ENCODE assay signal across 8 cellular contexts in genomic region chr7:143289421-143289820, GRCh38. TPM values are rescaled to one million over a fixed set of nuclear protein-coding genes. Genes with fewer than 3 reads are reported as not detected.
DNase-seq lines count a peak whose midpoint lies in the region; ATAC-seq, FAIRE-seq and TF ChIP-seq lines count a peak whose summit lies in the region.

No MANE protein-coding gene starts in this region.

- H3K4me2 ChIP-seq in keratinocyte (ENCODE audit: control insufficient read depth, extremely low read depth, insufficient read depth, low read depth, low read length) = peak overlapping the region; percentile 92

- CTCF ChIA-PET in activated CD4-positive, alpha-beta memory T cell treated with anti-CD3 and anti-CD28 coated beads, Interleukin-2, amount 10 ng/mL, durations not matched to agents 7 days and 5 days (lab: Charles Lee) = interaction anchor here (0.7 to 14.0 kb wide), 5 partner anchors 10 to 56 kb away, joined by 3 to 250 read pairs (median 6); partner anchors contain the start of gene GSTK1

- intact Hi-C loops in left ventricle myocardium inferior (cut with micrococcal nuclease) (no loop called here), Right ventricle myocardium inferior (cut with DNase I) (loop anchor here (5.0 kb wide), 1 partner anchor 47 kb away; no protein-coding TSS in a partner anchor), upper lobe of right lung (cut with DNase I) (no loop called here)

- H3K36me3 ChIP-seq in left ventricle myocardium inferior (peaks cover 32% of the 10 kb centered on the region), keratinocyte (ENCODE audit: control insufficient read depth in 2 of 2, extremely low read depth in 1 of 2, insufficient read depth in 2 of 2, low read length in 2 of 2) (peaks cover 15 to 29% of the 10 kb centered on the region in 2 experiments), upper lobe of right lung (peaks cover 28% of the 10 kb centered on the region)

- peaks cover 1% of the 10 kb centered on the region for H3K9me1 ChIP-seq in keratinocyte (ENCODE audit: control insufficient read depth, extremely low read depth, insufficient read depth, low read length)

- no peak for ATAC-seq in Right ventricle myocardium inferior
- no peak for ATAC-seq in upper lobe of right lung

- DNase-seq in left ventricle myocardium inferior (no peak), Right ventricle myocardium inferior (ENCODE audit: missing footprints) (no peak), keratinocyte (ENCODE audit: low read depth, low spot score) (no peak), upper lobe of right lung (no peak), foreskin melanocyte (no peak), DMS153 (lab: John Stamatoyannopoulos, UW) (no peak), glomerular visceral epithelial cell (ENCODE audit: extremely low spot score) (no peak)
- DNase-seq in activated CD4-positive, alpha-beta memory T cell treated with anti-CD3 and anti-CD28 coated beads, Interleukin-2, amount 10 ng/mL, durations not matched to agents 7 days and 5 days = no peak

- no peaks in the 10 kb centered on the region for H4K20me1 ChIP-seq in keratinocyte (ENCODE audit: control insufficient read depth, extremely low read depth, insufficient read depth, low read length)

- H3K79me2 ChIP-seq in keratinocyte (ENCODE audit: control insufficient read depth, insufficient read depth, low read length) = peaks cover 33% of the 10 kb centered on the region

- H2AFZ ChIP-seq in keratinocyte (ENCODE audit: control insufficient read depth, low read length) = no peak overlapping the region

- peaks cover 62% of the 10 kb centered on the region for H3K36me3 Mint-ChIP-seq in activated CD4-positive, alpha-beta memory T cell treated with anti-CD3 and anti-CD28 coated beads, Interleukin-2, amount 10 ng/mL, durations not matched to agents 7 days and 5 days (ENCODE audit: low read depth)

- peaks cover 7% of the 10 kb centered on the region for H3K9me3 Mint-ChIP-seq in activated CD4-positive, alpha-beta memory T cell treated with anti-CD3 and anti-CD28 coated beads, Interleukin-2, amount 10 ng/mL, durations not matched to agents 7 days and 5 days

- peaks cover 62% of the 10 kb centered on the region for H3K4me1 ChIP-seq in left ventricle myocardium inferior
- peaks cover 35% of the 10 kb centered on the region for H3K4me1 ChIP-seq in keratinocyte (ENCODE audit: control insufficient read depth, extremely low read depth, insufficient read depth, low read length)
- H3K4me1 ChIP-seq in upper lobe of right lung = peaks cover 32% of the 10 kb centered on the region

- H3K9ac ChIP-seq in keratinocyte (ENCODE audit: control insufficient read depth, extremely low read depth, insufficient read depth, low read length) = peak overlapping the region; percentile 94

- H3K27me3 Mint-ChIP-seq in activated CD4-positive, alpha-beta memory T cell treated with anti-CD3 and anti-CD28 coated beads, Interleukin-2, amount 10 ng/mL, durations not matched to agents 7 days and 5 days = no peaks in the 10 kb centered on the region

- peaks cover 54% of the 10 kb centered on the region for H3K4me1 Mint-ChIP-seq in activated CD4-positive, alpha-beta memory T cell treated with anti-CD3 and anti-CD28 coated beads, Interleukin-2, amount 10 ng/mL, durations not matched to agents 7 days and 5 days

- H3K4me3 ChIP-seq in left ventricle myocardium inferior (peak overlapping the region; percentile 94), keratinocyte (ENCODE audit: control insufficient read depth in 2 of 3, extremely low read depth in 1 of 3, insufficient read depth in 2 of 3, low read depth in 1 of 3, low read length in 3 of 3) (peak overlapping the region; percentile 68 to 92 (median 87)), upper lobe of right lung (peak overlapping the region; percentile 93)

- no peak for FAIRE-seq in keratinocyte (lab: Jason Lieb, UNC)

- POLR2A ChIA-PET in activated CD4-positive, alpha-beta memory T cell treated with anti-CD3 and anti-CD28 coated beads, Interleukin-2, amount 10 ng/mL, durations not matched to agents 7 days and 5 days (lab: Charles Lee) = interaction anchor here (0.6 to 5.2 kb wide), 12 partner anchors 8 to 93 kb away, joined by 3 to 43 read pairs (median 4); partner anchors contain the start of gene GSTK1

- H3K27ac Mint-ChIP-seq in activated CD4-positive, alpha-beta memory T cell treated with anti-CD3 and anti-CD28 coated beads, Interleukin-2, amount 10 ng/mL, durations not matched to agents 7 days and 5 days = peak overlapping the region; percentile 79

- TF ChIP-seq CTCF in left ventricle myocardium inferior (IDR thresholded peaks at IDR 0.05; ENCODE audit: borderline replicate concordance) (no peak), keratinocyte (optimal IDR thresholded peaks at IDR 0.05 in 1 of 3, IDR thresholded peaks at IDR 0.05 in 1 of 3, conservative IDR thresholded peaks at IDR 0.05 in 1 of 3; ENCODE audit: extremely low read depth in 1 of 3, insufficient read depth in 2 of 3, low read length in 3 of 3) (no peak), upper lobe of right lung (IDR thresholded peaks at IDR 0.05) (no peak)

- no peaks in the 10 kb centered on the region for H3K9me3 ChIP-seq in left ventricle myocardium inferior (replicated peaks)
- no peaks in the 10 kb centered on the region for H3K9me3 ChIP-seq in keratinocyte (ENCODE audit: control insufficient read depth, low read depth, low read length)
- no peaks in the 10 kb centered on the region for H3K9me3 ChIP-seq in upper lobe of right lung

- H3K27me3 ChIP-seq in left ventricle myocardium inferior (ENCODE audit: low read depth) = no peaks in the 10 kb centered on the region
- no peaks in the 10 kb centered on the region for H3K27me3 ChIP-seq in keratinocyte (ENCODE audit: control insufficient read depth, extremely low read depth, insufficient read depth, low read length)
- no peaks in the 10 kb centered on the region for H3K27me3 ChIP-seq in upper lobe of right lung

- H3K27ac ChIP-seq in left ventricle myocardium inferior (replicated peaks) = peak overlapping the region; percentile 95
- H3K27ac ChIP-seq in keratinocyte (ENCODE audit: control insufficient read depth, insufficient read depth, low read length) = peak overlapping the region; percentile 53
- H3K27ac ChIP-seq in upper lobe of right lung = peak overlapping the region; percentile 92

- dilution Hi-C loops in keratinocyte (cut with MboI; ENCODE audit: extremely low pct_ligation_motif_present, low sequenced_read_pairs) = no loop called here

- H3K4me3 Mint-ChIP-seq in activated CD4-positive, alpha-beta memory T cell treated with anti-CD3 and anti-CD28 coated beads, Interleukin-2, amount 10 ng/mL, durations not matched to agents 7 days and 5 days = peak overlapping the region; percentile 89

RNA-seq across cellular contexts. Expression of gene CASP2, which starts 1.3 kb away (rescaled TPM):
- total RNA-seq in left ventricle myocardium inferior = 10.9 TPM
- 11.8 TPM for total RNA-seq in Right ventricle myocardium inferior
- 100 to 1,000 TPM; 117 to 122 TPM for total RNA-seq in activated CD4-positive, alpha-beta memory T cell treated with anti-CD3 and anti-CD28 coated beads, Interleukin-2, amount 10 ng/mL, durations not matched to agents 7 days and 5 days
- polyA plus RNA-seq in keratinocyte = 9.1 to 21.9 TPM (median 12.8 TPM) in 3 replicates
- polyA plus RNA-seq in keratinocyte (2011; ENCODE audit: low read depth) = 4.7 TPM
- polyA plus RNA-seq in keratinocyte (2011; cell fraction: cytosol; rRNA removed) = 9.0 and 14.3 TPM in 2 replicates
- 21.7 and 22.2 TPM in 2 replicates for polyA plus RNA-seq in keratinocyte (2011; cell fraction: nucleus; rRNA removed)
- 8.5 and 14.1 TPM in 2 replicates for polyA plus RNA-seq in keratinocyte (2012; ENCODE audit: low replicate concordance)
- polyA minus RNA-seq in keratinocyte = 33.4 to 63.5 TPM (median 36.7 TPM) in 3 replicates
- 16.9 TPM for polyA minus RNA-seq in keratinocyte (2011; cell fraction: cytosol; rRNA and poly(A)+ RNA removed)
- 13.6 and 24.3 TPM in 2 replicates for polyA minus RNA-seq in keratinocyte (2011; cell fraction: nucleus; rRNA and poly(A)+ RNA removed)
- total RNA-seq in upper lobe of right lung = 26.7 TPM

RNA-seq across cellular contexts. Expression of gene TMEM139, which starts 4.7 kb away (rescaled TPM):
- total RNA-seq in left ventricle myocardium inferior = 8.8 TPM
- 14.8 TPM for total RNA-seq in Right ventricle myocardium inferior
- under 1 TPM; 0.48 to 0.73 TPM for total RNA-seq in activated CD4-positive, alpha-beta memory T cell treated with anti-CD3 and anti-CD28 coated beads, Interleukin-2, amount 10 ng/mL, durations not matched to agents 7 days and 5 days
- 20.9 to 25.1 TPM (median 22.3 TPM) in 3 replicates for polyA plus RNA-seq in keratinocyte
- 4.0 TPM for polyA plus RNA-seq in keratinocyte (2011; ENCODE audit: low read depth)
- 22.0 and 23.8 TPM in 2 replicates for polyA plus RNA-seq in keratinocyte (2011; cell fraction: cytosol; rRNA removed)
- polyA plus RNA-seq in keratinocyte (2011; cell fraction: nucleus; rRNA removed) = 37.2 and 39.2 TPM in 2 replicates
- 11.3 and 14.1 TPM in 2 replicates for polyA plus RNA-seq in keratinocyte (2012; ENCODE audit: low replicate concordance)
- polyA minus RNA-seq in keratinocyte = 5.6 to 10.7 TPM (median 8.9 TPM) in 3 replicates
- polyA minus RNA-seq in keratinocyte (2011; cell fraction: cytosol; rRNA and poly(A)+ RNA removed) = 2.9 TPM
- polyA minus RNA-seq in keratinocyte (2011; cell fraction: nucleus; rRNA and poly(A)+ RNA removed) = 8.2 and 13.0 TPM in 2 replicates
- total RNA-seq in upper lobe of right lung = 25.1 TPM

RNA-seq across cellular contexts. Expression of gene GSTK1, which starts 26.2 kb away (rescaled TPM):
- total RNA-seq in left ventricle myocardium inferior (291 TPM), Right ventricle myocardium inferior (278 TPM), upper lobe of right lung (149 TPM)
- 100 to 1,000 TPM; 502 to 518 TPM for total RNA-seq in activated CD4-positive, alpha-beta memory T cell treated with anti-CD3 and anti-CD28 coated beads, Interleukin-2, amount 10 ng/mL, durations not matched to agents 7 days and 5 days
- 133 to 171 TPM (median 157 TPM) in 3 replicates for polyA plus RNA-seq in keratinocyte
- 80.0 TPM for polyA plus RNA-seq in keratinocyte (2011; ENCODE audit: low read depth)
- polyA plus RNA-seq in keratinocyte (2011; cell fraction: cytosol; rRNA removed) = 123 and 129 TPM in 2 replicates
- polyA plus RNA-seq in keratinocyte (2011; cell fraction: nucleus; rRNA removed) = 297 and 314 TPM in 2 replicates
- 123 and 124 TPM in 2 replicates for polyA plus RNA-seq in keratinocyte (2012; ENCODE audit: low replicate concordance)
- 75.6 to 142 TPM (median 87.1 TPM) in 3 replicates for polyA minus RNA-seq in keratinocyte
- polyA minus RNA-seq in keratinocyte (2011; cell fraction: cytosol; rRNA and poly(A)+ RNA removed) = 86.7 TPM
- polyA minus RNA-seq in keratinocyte (2011; cell fraction: nucleus; rRNA and poly(A)+ RNA removed) = 45.4 and 55.6 TPM in 2 replicates

RNA-seq across cellular contexts. Expression of gene CLCN1, which starts 26.5 kb away (rescaled TPM):
- total RNA-seq in left ventricle myocardium inferior (not detected), Right ventricle myocardium inferior (not detected), upper lobe of right lung (not detected)
- total RNA-seq in activated CD4-positive, alpha-beta memory T cell treated with anti-CD3 and anti-CD28 coated beads, Interleukin-2, amount 10 ng/mL, durations not matched to agents 7 days and 5 days = under 1 TPM in 1 of 2 experiments, not detected in 1; 0.10 TPM
- 0.03 to 0.05 TPM in 2 of 3 replicates, not detected in the other for polyA plus RNA-seq in keratinocyte
- not detected for polyA plus RNA-seq in keratinocyte (2011; ENCODE audit: low read depth)
- not detected in 2 replicates for polyA plus RNA-seq in keratinocyte (2011; cell fraction: cytosol; rRNA removed)
- 0.05 TPM in 2 replicates for polyA plus RNA-seq in keratinocyte (2011; cell fraction: nucleus; rRNA removed)
- 0.08 TPM in 1 of 2 replicates, not detected in the other for polyA plus RNA-seq in keratinocyte (2012; ENCODE audit: low replicate concordance)
- 0.43 TPM in 1 of 3 replicates, not detected in the others for polyA minus RNA-seq in keratinocyte
- not detected for polyA minus RNA-seq in keratinocyte (2011; cell fraction: cytosol; rRNA and poly(A)+ RNA removed)
- polyA minus RNA-seq in keratinocyte (2011; cell fraction: nucleus; rRNA and poly(A)+ RNA removed) = not detected in 2 replicates
